ENCODE assay signal across 8 cellular contexts in the genomic region with DNA sequence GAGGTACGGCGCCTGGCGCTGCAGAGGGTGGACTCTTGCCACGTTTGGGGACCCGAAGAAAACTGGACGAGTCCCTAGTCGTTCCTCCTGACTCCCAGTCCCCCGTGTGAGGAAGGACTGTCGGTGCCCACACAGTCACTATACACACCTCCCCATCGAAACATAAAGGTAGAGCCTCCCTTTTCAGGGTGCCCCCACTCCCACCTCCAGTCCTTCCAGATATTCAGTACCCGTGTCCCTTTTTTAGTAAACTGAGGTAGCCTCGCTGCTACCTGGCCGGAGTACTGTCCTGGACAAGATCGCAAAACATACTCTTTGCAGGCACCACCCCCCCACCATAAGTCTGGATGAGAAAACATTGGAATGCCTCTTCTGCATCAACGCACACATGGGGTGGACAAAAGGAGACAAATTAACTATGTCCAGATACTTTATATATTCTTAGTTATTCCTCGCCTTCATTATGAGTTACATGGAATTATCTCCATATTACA.
A peak's percentile ranks its signal among the peaks of the same experiment; 100 is the strongest.
DNase-seq lines count a peak whose midpoint lies in the region; ATAC-seq, FAIRE-seq and TF ChIP-seq lines count a peak whose summit lies in the region.

No MANE protein-coding gene starts in this region.

- TF ChIP-seq CTCF in RWPE1 (conservative IDR thresholded peaks at IDR 0.05; ENCODE audit: low read depth) (no peak), fibroblast of mammary gland (conservative IDR thresholded peaks at IDR 0.05; ENCODE audit: control insufficient read depth, insufficient read depth, low read depth, low read length) (no peak), retinal pigment epithelial cell (conservative IDR thresholded peaks at IDR 0.05; ENCODE audit: low read depth, low read length) (no peak)

- ATAC-seq in GM21360 (IDR thresholded peaks at IDR 0.05; ENCODE audit: unreplicated experiment) (no peak), GM18907 (IDR thresholded peaks at IDR 0.05; ENCODE audit: unreplicated experiment) (no peak)

- peak overlapping the region; percentile 86 for H3K27ac ChIP-seq in RWPE1

- H3K4me3 ChIP-seq in fibroblast of mammary gland (ENCODE audit: control insufficient read depth, low read depth, low read length) (peak overlapping the region; percentile 91), retinal pigment epithelial cell (ENCODE audit: low read length) (peak overlapping the region; percentile 93)

- FAIRE-seq in GM19239 (lab: Jason Lieb, UNC), result peak; percentile 69

- POLR2A ChIA-PET in RWPE1 (lab: Yijun Ruan, JAX; ENCODE audit: low non-redundant PET), result no interaction called here

- DNase-seq in GM19239 (ENCODE audit: insufficient read length, low spot score), result no peak
- DNase-seq in RWPE1 (ENCODE audit: low spot score), result peak; percentile 37
- DNase-seq in fibroblast of mammary gland (ENCODE audit: low read depth), result no peak
- DNase-seq in retinal pigment epithelial cell (ENCODE audit: low read depth), result no peak
- no peak for DNase-seq in activated gamma-delta T cell (lab: John Stamatoyannopoulos, UW)
- DNase-seq in NCI-H748 treated with DMSO at 0.1 percent for 48 hours (lab: John Stamatoyannopoulos, UW), result no peak

- CTCF ChIA-PET in RWPE1 (lab: Yijun Ruan, JAX), result no interaction called here
